1 cellular context compared by ENCODE assay signal in the genomic region with DNA sequence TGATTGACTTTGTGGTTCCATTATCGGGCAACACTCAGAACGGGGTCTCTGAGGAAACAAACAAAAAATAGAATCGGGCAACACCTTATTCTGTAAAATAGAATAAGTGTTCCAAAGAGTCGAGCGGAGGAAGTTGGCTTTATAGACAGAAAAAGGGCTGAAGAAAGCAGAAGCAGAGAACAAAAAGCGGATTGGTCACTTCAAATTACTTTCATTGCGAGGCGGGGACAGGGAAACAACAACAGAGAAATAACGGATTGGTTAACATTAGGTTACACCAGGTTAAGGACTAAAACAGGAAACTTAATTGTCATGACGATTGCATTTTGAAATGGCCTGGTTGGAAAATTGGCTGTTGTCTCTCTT.
TF ChIP-seq lines count a peak whose summit lies in the region.

No MANE protein-coding gene starts in this region.

TF ChIP-seq in GM23338, 12 proteins besides CTCF, POLR2A, EP300 and RAD21 (continued from another document):
- TF ChIP-seq, protein P1, sequence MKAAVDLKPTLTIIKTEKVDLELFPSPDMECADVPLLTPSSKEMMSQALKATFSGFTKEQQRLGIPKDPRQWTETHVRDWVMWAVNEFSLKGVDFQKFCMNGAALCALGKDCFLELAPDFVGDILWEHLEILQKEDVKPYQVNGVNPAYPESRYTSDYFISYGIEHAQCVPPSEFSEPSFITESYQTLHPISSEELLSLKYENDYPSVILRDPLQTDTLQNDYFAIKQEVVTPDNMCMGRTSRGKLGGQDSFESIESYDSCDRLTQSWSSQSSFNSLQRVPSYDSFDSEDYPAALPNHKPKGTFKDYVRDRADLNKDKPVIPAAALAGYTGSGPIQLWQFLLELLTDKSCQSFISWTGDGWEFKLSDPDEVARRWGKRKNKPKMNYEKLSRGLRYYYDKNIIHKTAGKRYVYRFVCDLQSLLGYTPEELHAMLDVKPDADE (IDR thresholded peaks at IDR 0.05), result no peak
